Comparison of ENCODE assay signal across 17 cellular contexts in genomic region chr10:124592736-124593430, GRCh38.
DNase-seq lines count a peak whose midpoint lies in the region; ATAC-seq and TF ChIP-seq lines count a peak whose summit lies in the region.
"Had no signal": no experiment of that assay in that cellular context is flagged by ENCODE, and none has a peak within 500 bp of the region (broad histone marks: within the 10 kb centered on the region; RNA-seq: fewer than 3 reads in every experiment).

No MANE protein-coding gene starts in this region.

- H3K27ac Mint-ChIP-seq in chondrocyte (ENCODE audit: unreplicated experiment) (no peak overlapping the region), memory B cell (peak overlapping the region; percentile 80)
- H3K27ac Mint-ChIP-seq: H9 had no signal

- 91 to 94% methylated on average over 26 of the region's 26 CpGs for WGBS in heart right ventricle, 2 donors
- 93 to 94% methylated on average over 26 of the region's 26 CpGs for WGBS in sigmoid colon, 2 donors

- ATAC-seq in Right ventricle myocardium inferior (no peak), heart right ventricle (no peak), memory B cell (ENCODE audit: low read depth) (no peak)

- peaks cover 0 to 10% (median 0%) of the 10 kb centered on the region in 11 donors for H3K9me3 ChIP-seq in heart right ventricle
- no peaks in the 10 kb centered on the region for H3K9me3 ChIP-seq in sigmoid colon

- H3K4me1 Mint-ChIP-seq in chondrocyte (ENCODE audit: low read depth) (peaks cover 19% of the 10 kb centered on the region), memory B cell (peaks cover 22% of the 10 kb centered on the region)

- TF ChIP-seq POLR2A in sigmoid colon (IDR thresholded peaks at IDR 0.05) = no peak

- no peak for TF ChIP-seq CTCF in heart right ventricle (IDR thresholded peaks at IDR 0.05)
- TF ChIP-seq CTCF in chondrocyte (IDR thresholded peaks at IDR 0.05) = no peak
- TF ChIP-seq CTCF in sigmoid colon (IDR thresholded peaks at IDR 0.05) = no peak

- TF ChIP-seq EP300 in sigmoid colon (IDR thresholded peaks at IDR 0.05) = no peak

- intact Hi-C loops in Right ventricle myocardium inferior (cut with DNase I) = no loop called here
- intact Hi-C loops in heart right ventricle (cut with DNase I) = no loop called here
- intact Hi-C loops in sigmoid colon (cut with DNase I) = no loop called here

- peak; percentile 9 for DNase-seq in Right ventricle myocardium inferior (ENCODE audit: missing footprints)
- no peak for DNase-seq in heart right ventricle
- DNase-seq in chondrocyte (ENCODE audit: low spot score) = peak; percentile 81
- no peak for DNase-seq in memory B cell (ENCODE audit: low spot score in 2 of 2)
- peak; percentile 59 for DNase-seq in sigmoid colon
- DNase-seq in NCI-H446 (lab: John Stamatoyannopoulos, UW) = no peak
- no peak for DNase-seq in GM03348 (ENCODE audit: low spot score)
- no peak for DNase-seq in NCI-H187 treated with DMSO at 0.1 percent for 48 hours (lab: John Stamatoyannopoulos, UW)
- DNase-seq: AML-193; DND-41; H9; NCI-H1092 treated with DMSO at 0.1 percent for 48 hours; NCI-H146; NCI-H2081; NK-92 treated with Interleukin-12 subunit alpha and Interleukin-12 subunit beta, amount 100 ng/mL, for 24 hours; SHP77 had no signal

- no peak overlapping the region for H3K4me3 ChIP-seq in heart right ventricle
- no peak overlapping the region for H3K4me3 ChIP-seq in sigmoid colon

- H3K4me3 Mint-ChIP-seq in chondrocyte (ENCODE audit: unreplicated experiment) = no peak overlapping the region
- no peak overlapping the region for H3K4me3 Mint-ChIP-seq in memory B cell
- H3K4me3 Mint-ChIP-seq: H9 had no signal

- no peaks in the 10 kb centered on the region for H3K36me3 ChIP-seq in heart right ventricle
- H3K36me3 ChIP-seq in sigmoid colon = no peaks in the 10 kb centered on the region

- H3K36me3 Mint-ChIP-seq in chondrocyte (ENCODE audit: low read depth) = peaks cover 1% of the 10 kb centered on the region
- peaks cover 11% of the 10 kb centered on the region for H3K36me3 Mint-ChIP-seq in memory B cell

- H3K27me3 Mint-ChIP-seq in chondrocyte (ENCODE audit: low read depth) = no peaks in the 10 kb centered on the region
- H3K27me3 Mint-ChIP-seq in memory B cell = no peaks in the 10 kb centered on the region

- no peak overlapping the region for H3K27ac ChIP-seq in heart right ventricle
- H3K27ac ChIP-seq in sigmoid colon = no peak overlapping the region
- H3K27ac ChIP-seq: 22Rv1 had no signal

- peaks cover 6% of the 10 kb centered on the region for H3K9me3 Mint-ChIP-seq in chondrocyte (ENCODE audit: low read depth)
- peaks cover 4% of the 10 kb centered on the region for H3K9me3 Mint-ChIP-seq in memory B cell

- H3K4me1 ChIP-seq in heart right ventricle = peaks cover 0 to 18% (median 15%) of the 10 kb centered on the region in 9 donors
- peaks cover 0 to 21% (median 18%) of the 10 kb centered on the region in 4 donors for H3K4me1 ChIP-seq in sigmoid colon

- H3K27me3 ChIP-seq in heart right ventricle (no peaks in the 10 kb centered on the region), sigmoid colon (no peaks in the 10 kb centered on the region)

Comparison
In these comparisons a context has a peak if more than half of its experiments do, and no peak if none do; other contexts are left out.
1. DNase-seq: peak in Right ventricle myocardium inferior (single experiment), chondrocyte (single experiment) and sigmoid colon (single experiment); none in heart right ventricle (0 of 2), memory B cell (0 of 2), NCI-H446 (0 of 2), GM03348 (single experiment) and NCI-H187 treated with DMSO at 0.1 percent for 48 hours (single experiment).